ENCODE assay signal across 22 cellular contexts in genomic region chr4:24881508-24882071, GRCh38. TPM values are rescaled to one million over a fixed set of nuclear protein-coding genes. Genes with fewer than 3 reads are reported as not detected.
"Had no signal": no experiment of that assay in that cellular context is flagged by ENCODE, and none has a peak within 500 bp of the region (broad histone marks: within the 10 kb centered on the region; RNA-seq: fewer than 3 reads in every experiment).

No MANE protein-coding gene starts in this region.

- H3K4me1 ChIP-seq: left lung, spleen, testis had no signal

- FAIRE-seq: colon, frontal cortex, keratinocyte had no signal

- H3K9me3 ChIP-seq: left lung, sigmoid colon, spleen, testis had no signal

- H3K27ac ChIP-seq: epithelial cell of prostate, left lung, sigmoid colon, spleen, testis had no signal

- ATAC-seq: activated T-helper 17 cell treated with anti-CD3 and anti-CD28 coated beads, Interleukin-2, amount 50 U/mL, for 72 hours; left lung; stimulated activated memory B cell treated with anti-CD40 and anti-IgM and Interleukin-4, amounts not matched to agents 10 μg/mL and 1 μg/mL and 100 μg/mL, for 72 hours had no signal

- DNase-seq: activated B cell treated with CpG ODN at 0.5 μM for 24 hours; activated CD4-positive, alpha-beta memory T cell treated with anti-CD3 and anti-CD28 coated beads, Interleukin-2, amount 10 ng/mL, durations not matched to agents 7 days and 5 days; activated CD4-positive, alpha-beta T cell treated with anti-CD3 and anti-CD28 coated beads for 48 hours; activated naive CD4-positive, alpha-beta T cell; activated naive CD8-positive, alpha-beta T cell treated with anti-CD3 and anti-CD28 coated beads, Interleukin-2, amount 10 ng/mL, durations not matched to agents 7 days and 5 days; activated T-cell treated with anti-CD3 and anti-CD28 coated beads, Interleukin-2, amount 50 U/mL, for 1 hour; amygdala; central memory CD4-positive, alpha-beta T cell; dorsolateral prefrontal cortex; left lung; occipital lobe; posterior cingulate gyrus; sigmoid colon; spleen; stimulated activated CD4-positive, alpha-beta T cell treated with anti-CD3 and anti-CD28 coated beads, Interleukin-4, amount 100 ng/mL, for 4 hours; testis had no signal

- H3K36me3 ChIP-seq: left lung, sigmoid colon, spleen had no signal

- H3K27me3 ChIP-seq: dorsolateral prefrontal cortex, left lung, sigmoid colon, spleen, testis had no signal

- H3K4me3 ChIP-seq: dorsolateral prefrontal cortex, left lung, sigmoid colon, spleen, testis had no signal

RNA-seq across cellular contexts. Expression of gene CCDC149, which starts 31.3 kb away (rescaled TPM):
- total RNA-seq: activated B cell treated with CpG ODN at 0.5 μM for 24 hours; activated CD4-positive, alpha-beta memory T cell treated with anti-CD3 and anti-CD28 coated beads, Interleukin-2, amount 10 ng/mL, durations not matched to agents 7 days and 5 days; activated naive CD8-positive, alpha-beta T cell treated with anti-CD3 and anti-CD28 coated beads, Interleukin-2, amount 10 ng/mL, durations not matched to agents 7 days and 5 days; activated T-helper 17 cell treated with anti-CD3 and anti-CD28 coated beads, Interleukin-2, amount 50 U/mL, for 72 hours had no signal
